ENCODE assay signal across 24 cellular contexts in the genomic region with DNA sequence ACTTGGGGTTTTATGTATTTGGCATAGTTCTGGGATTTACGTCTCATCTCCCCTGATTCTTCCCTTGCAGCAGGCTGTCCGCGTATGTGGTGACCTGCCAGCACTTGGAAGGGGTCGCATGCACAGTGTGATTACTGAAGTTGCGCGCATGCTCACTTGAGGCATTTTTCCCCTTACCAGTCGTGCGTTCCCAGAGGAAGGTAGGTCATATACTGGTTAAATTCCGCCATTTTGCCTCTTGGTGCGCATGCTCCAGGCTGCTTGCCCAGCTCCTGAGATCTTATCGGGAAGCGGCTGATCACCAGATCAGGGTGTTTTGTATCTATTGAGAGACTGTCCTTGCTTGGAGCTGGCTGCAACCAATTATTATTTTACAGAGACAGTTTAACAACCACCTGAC. TPM values are rescaled to one million over a fixed set of nuclear protein-coding genes. Genes with fewer than 3 reads are reported as not detected.
DNase-seq lines count a peak whose midpoint lies in the region; ATAC-seq and TF ChIP-seq lines count a peak whose summit lies in the region.
"Had no signal": no experiment of that assay in that cellular context is flagged by ENCODE, and none has a peak within 500 bp of the region (broad histone marks: within the 10 kb centered on the region; RNA-seq: fewer than 3 reads in every experiment).

No MANE protein-coding gene starts in this region.

- H3K9me3 Mint-ChIP-seq in activated naive CD8-positive, alpha-beta T cell (ENCODE audit: low read depth), result no peaks in the 10 kb centered on the region
- no peaks in the 10 kb centered on the region for H3K9me3 Mint-ChIP-seq in activated naive CD8-positive, alpha-beta T cell treated with anti-CD3 and anti-CD28 coated beads for 36 hours
- H3K9me3 Mint-ChIP-seq: CD4-positive, alpha-beta memory T cell had no signal

- TF ChIP-seq CTCF in lung (IDR thresholded peaks at IDR 0.05; ENCODE audit: control extremely low read depth, extremely low read depth), result no peak
- no peak for TF ChIP-seq CTCF in coronary artery (IDR thresholded peaks at IDR 0.05)

- no peak overlapping the region for H3K9ac ChIP-seq in subcutaneous abdominal adipose tissue (ENCODE audit: low read length in 5 of 5)

- no peaks in the 10 kb centered on the region for H3K27me3 ChIP-seq in lung (ENCODE audit: control insufficient read depth, insufficient read depth)
- H3K27me3 ChIP-seq in subcutaneous abdominal adipose tissue (ENCODE audit: control insufficient read depth in 5 of 5, insufficient read depth in 4 of 5, low read length in 5 of 5), result no peaks in the 10 kb centered on the region
- H3K27me3 ChIP-seq: BLaER1 treated with 17β-estradiol and CSF1 and Interleukin-3, amounts not matched to agents 10 nM and 100 nM had no signal

- H3K4me1 Mint-ChIP-seq in activated naive CD8-positive, alpha-beta T cell (ENCODE audit: low read depth), result peaks cover 36% of the 10 kb centered on the region
- H3K4me1 Mint-ChIP-seq in activated naive CD8-positive, alpha-beta T cell treated with anti-CD3 and anti-CD28 coated beads for 36 hours, result peaks cover 33% of the 10 kb centered on the region

- H3K27ac ChIP-seq in lung (ENCODE audit: low read depth in 1 of 2, low read length in 1 of 2) (peak overlapping the region in 1 of 2 donors; percentile 20), subcutaneous abdominal adipose tissue (ENCODE audit: low read depth, low read length) (peak overlapping the region; percentile 21), coronary artery (peak overlapping the region in 1 of 2 donors; percentile 59)
- H3K27ac ChIP-seq: 22Rv1 had no signal

- H3K27me3 Mint-ChIP-seq in activated naive CD8-positive, alpha-beta T cell, result no peaks in the 10 kb centered on the region
- H3K27me3 Mint-ChIP-seq in activated naive CD8-positive, alpha-beta T cell treated with anti-CD3 and anti-CD28 coated beads for 36 hours, result no peaks in the 10 kb centered on the region

- peaks cover 0 to 5% of the 10 kb centered on the region in 2 donors for H3K9me3 ChIP-seq in lung (ENCODE audit: control insufficient read depth in 2 of 2, insufficient read depth in 1 of 2, low read length in 1 of 2)
- H3K9me3 ChIP-seq in subcutaneous abdominal adipose tissue (ENCODE audit: control insufficient read depth in 5 of 5, low read length in 5 of 5), result no peaks in the 10 kb centered on the region
- H3K9me3 ChIP-seq: BLaER1 treated with 17β-estradiol and CSF1 and Interleukin-3, amounts not matched to agents 10 nM and 100 nM; HAP-1 had no signal

- WGBS in lung, 2 donors, result 83 to 88% methylated on average over 12 of the region's 12 CpGs

- peak overlapping the region; percentile 17 for H3K4me3 ChIP-seq in lung
- H3K4me3 ChIP-seq in subcutaneous abdominal adipose tissue (ENCODE audit: low read depth in 1 of 5, low read length in 5 of 5), result no peak overlapping the region
- no peak overlapping the region for H3K4me3 ChIP-seq in coronary artery
- H3K4me3 ChIP-seq: BLaER1 treated with 17β-estradiol and CSF1 and Interleukin-3, amounts not matched to agents 10 nM and 100 nM; HAP-1 had no signal

- DNase-seq in activated naive CD8-positive, alpha-beta T cell treated with anti-CD3 and anti-CD28 coated beads for 36 hours, result no peak
- DNase-seq in dermis blood vessel endothelial cell (peak; percentile 44), lung (ENCODE audit: low spot score) (no peak), D341Med (ENCODE audit: low spot score) (no peak), coronary artery (ENCODE audit: low spot score) (no peak)
- DNase-seq: ACHN; Calu3; CD4-positive, alpha-beta memory T cell; DMS53; GDM1; KG1; NCI-H1092; NCI-H1436; NCI-H1930; NCI-H510A treated with DMSO at 0.1 percent for 48 hours; NCI-H748 treated with DMSO at 0.1 percent for 48 hours; SIG-M5 had no signal

- peaks cover 4% of the 10 kb centered on the region for H3K36me3 Mint-ChIP-seq in activated naive CD8-positive, alpha-beta T cell
- peaks cover 6% of the 10 kb centered on the region for H3K36me3 Mint-ChIP-seq in activated naive CD8-positive, alpha-beta T cell treated with anti-CD3 and anti-CD28 coated beads for 36 hours
- H3K36me3 Mint-ChIP-seq: CD4-positive, alpha-beta memory T cell had no signal

- H3K4me1 ChIP-seq in lung (ENCODE audit: control insufficient read depth in 2 of 2, insufficient read depth in 2 of 2, low read length in 2 of 2), result peaks cover 0 to 1% of the 10 kb centered on the region in 2 donors
- peaks cover 5 to 59% (median 22%) of the 10 kb centered on the region in 5 donors for H3K4me1 ChIP-seq in subcutaneous abdominal adipose tissue (ENCODE audit: control insufficient read depth in 5 of 5, insufficient read depth in 5 of 5, low read length in 5 of 5)
- H3K4me1 ChIP-seq: HAP-1 had no signal

- H3K27ac Mint-ChIP-seq in activated naive CD8-positive, alpha-beta T cell, result peak overlapping the region; percentile 23
- no peak overlapping the region for H3K27ac Mint-ChIP-seq in activated naive CD8-positive, alpha-beta T cell treated with anti-CD3 and anti-CD28 coated beads for 36 hours
- H3K27ac Mint-ChIP-seq: CD4-positive, alpha-beta memory T cell had no signal

- H3K4me3 Mint-ChIP-seq in activated naive CD8-positive, alpha-beta T cell, result no peak overlapping the region
- H3K4me3 Mint-ChIP-seq in activated naive CD8-positive, alpha-beta T cell treated with anti-CD3 and anti-CD28 coated beads for 36 hours, result no peak overlapping the region
- H3K4me3 Mint-ChIP-seq: CD4-positive, alpha-beta memory T cell had no signal

- ATAC-seq in lung (ENCODE audit: insufficient read depth, low FRiP score) (no peak), GM21529 (IDR thresholded peaks at IDR 0.05; ENCODE audit: unreplicated experiment) (no peak)
- ATAC-seq: SK-N-SH treated with all-trans-retinoic acid at 6 μM for 48 hours had no signal

- H3K36me3 ChIP-seq in lung (ENCODE audit: control insufficient read depth in 2 of 2, insufficient read depth in 2 of 2, low read length in 2 of 2), result peaks cover 0 to 2% of the 10 kb centered on the region in 2 donors
- H3K36me3 ChIP-seq in subcutaneous abdominal adipose tissue (ENCODE audit: control insufficient read depth in 5 of 5, insufficient read depth in 5 of 5, low read length in 5 of 5), result peaks cover 0 to 22% (median 17%) of the 10 kb centered on the region in 5 donors
- H3K36me3 ChIP-seq: HAP-1 had no signal

RNA-seq across cellular contexts. Expression of a gene that starts 56.5 kb away (rescaled TPM):
- total RNA-seq in activated naive CD8-positive, alpha-beta T cell treated with anti-CD3 and anti-CD28 coated beads for 36 hours, result 10 to 100 TPM; 18.5 to 19.8 TPM
- total RNA-seq in dermis blood vessel endothelial cell, result 34.9 and 47.8 TPM in 2 replicates
- 10 to 100 TPM; 38.9 to 42.8 TPM for total RNA-seq in lung
- polyA plus RNA-seq in lung, result 10 to 100 TPM; 10.0 to 18.6 TPM
